In the genomic region with DNA sequence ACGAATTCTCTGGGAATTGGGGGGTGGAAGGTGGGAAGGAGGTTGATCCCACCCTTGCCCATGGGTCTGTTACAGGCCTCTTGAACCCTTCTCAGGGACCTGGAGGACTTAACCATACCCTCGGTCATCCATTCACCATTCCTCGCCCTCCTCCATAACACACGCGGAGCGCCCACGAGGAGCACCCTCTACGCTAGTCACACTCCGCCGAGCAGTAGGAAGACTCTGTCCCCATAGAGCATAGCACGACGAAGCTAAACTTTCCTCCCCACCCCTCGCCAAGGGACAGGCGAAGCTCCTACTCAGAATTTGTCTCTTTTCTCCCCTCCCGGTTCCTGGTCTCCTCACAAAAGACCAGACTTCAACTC, we compare ENCODE assay signal across 1 cellular context.
A peak's percentile ranks its signal among the peaks of the same experiment; 100 is the strongest.
TF ChIP-seq lines count a peak whose summit lies in the region.

No MANE protein-coding gene starts in this region.

TF ChIP-seq in HepG2, 621 proteins besides CTCF, POLR2A, EP300 and RAD21 (continued from another document):
- TF ChIP-seq CENPBD1 (CRISPR knock-in tag; IDR thresholded peaks at IDR 0.05; ENCODE audit: borderline replicate concordance, low read depth) (0 out of 2 replicates have a peak, but pooled peaks have one; percentile 52), ZNF816 (CRISPR knock-in tag; IDR thresholded peaks at IDR 0.05; ENCODE audit: borderline replicate concordance) (0 out of 2 replicates have a peak, but pooled peaks have one; percentile 13), SIN3A (IDR thresholded peaks at IDR 0.05; ENCODE audit: borderline replicate concordance, low read depth, low read length) (no peak), ZBTB38 (CRISPR knock-in tag; IDR thresholded peaks at IDR 0.05) (peak; percentile 77), MXI1 (IDR thresholded peaks at IDR 0.05; ENCODE audit: borderline replicate concordance, low read depth, low read length) (no peak), PRDM10 (CRISPR knock-in tag; IDR thresholded peaks at IDR 0.05; ENCODE audit: low read depth) (0 out of 2 replicates have a peak, but pooled peaks have one; percentile 3)
